ENCODE assay signal across 1 cellular context in the genomic region with DNA sequence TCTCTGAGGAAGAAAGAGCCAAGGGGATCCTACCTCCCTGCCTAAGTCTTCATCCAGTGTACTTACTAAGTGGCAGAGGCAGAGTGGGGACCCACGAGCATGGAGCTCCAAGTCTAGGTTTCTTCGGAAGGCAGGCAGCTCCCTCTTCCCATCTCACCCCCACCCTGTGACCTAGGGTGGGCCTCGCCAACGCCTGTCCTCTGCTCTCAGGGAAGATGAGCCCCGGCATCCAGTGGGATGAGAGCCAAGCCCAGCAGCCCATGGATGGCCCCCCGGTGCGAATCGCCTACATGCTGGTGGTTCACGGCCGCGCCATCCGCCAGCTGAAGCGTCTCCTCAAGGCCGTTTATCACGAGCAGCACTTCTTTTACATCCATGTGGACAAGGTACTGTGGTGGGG.
TF ChIP-seq lines count a peak whose summit lies in the region.

No MANE protein-coding gene starts in this region.

TF ChIP-seq in SK-N-SH treated with all-trans-retinoic acid at 6 μM for 48 hours, 23 proteins besides CTCF, POLR2A, EP300 and RAD21 (continued from another document):
- no peak for TF ChIP-seq CREB5 (CRISPR knock-in tag; IDR thresholded peaks at IDR 0.05; ENCODE audit: low read depth)
- TF ChIP-seq OSR1 (CRISPR knock-in tag; IDR thresholded peaks at IDR 0.05), result no peak
- no peak for TF ChIP-seq ZNF70 (CRISPR knock-in tag; IDR thresholded peaks at IDR 0.05)
- TF ChIP-seq CSDC2 (CRISPR knock-in tag; IDR thresholded peaks at IDR 0.05), result no peak
- TF ChIP-seq, protein P1, sequence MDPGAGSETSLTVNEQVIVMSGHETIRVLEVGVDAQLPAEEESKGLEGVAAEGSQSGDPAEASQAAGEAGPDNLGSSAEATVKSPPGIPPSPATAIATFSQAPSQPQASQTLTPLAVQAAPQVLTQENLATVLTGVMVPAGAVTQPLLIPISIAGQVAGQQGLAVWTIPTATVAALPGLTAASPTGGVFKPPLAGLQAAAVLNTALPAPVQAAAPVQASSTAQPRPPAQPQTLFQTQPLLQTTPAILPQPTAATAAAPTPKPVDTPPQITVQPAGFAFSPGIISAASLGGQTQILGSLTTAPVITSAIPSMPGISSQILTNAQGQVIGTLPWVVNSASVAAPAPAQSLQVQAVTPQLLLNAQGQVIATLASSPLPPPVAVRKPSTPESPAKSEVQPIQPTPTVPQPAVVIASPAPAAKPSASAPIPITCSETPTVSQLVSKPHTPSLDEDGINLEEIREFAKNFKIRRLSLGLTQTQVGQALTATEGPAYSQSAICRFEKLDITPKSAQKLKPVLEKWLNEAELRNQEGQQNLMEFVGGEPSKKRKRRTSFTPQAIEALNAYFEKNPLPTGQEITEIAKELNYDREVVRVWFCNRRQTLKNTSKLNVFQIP (CRISPR knock-in tag; IDR thresholded peaks at IDR 0.05; ENCODE audit: borderline replicate concordance, low read depth), result no peak
- no peak for TF ChIP-seq BACH2 (CRISPR knock-in tag; IDR thresholded peaks at IDR 0.05; ENCODE audit: borderline replicate concordance)
- TF ChIP-seq SNAI2 (CRISPR knock-in tag; IDR thresholded peaks at IDR 0.05), result no peak
- no peak for TF ChIP-seq ZC3H10 (CRISPR knock-in tag; IDR thresholded peaks at IDR 0.05)
- no peak for TF ChIP-seq PPARA (CRISPR knock-in tag; IDR thresholded peaks at IDR 0.05; ENCODE audit: borderline replicate concordance)
- TF ChIP-seq TSHZ2 (CRISPR knock-in tag; IDR thresholded peaks at IDR 0.05), result no peak
- no peak for TF ChIP-seq TCF4 (CRISPR knock-in tag; IDR thresholded peaks at IDR 0.05; ENCODE audit: borderline replicate concordance)
- no peak for TF ChIP-seq ARNTL (CRISPR knock-in tag; IDR thresholded peaks at IDR 0.05; ENCODE audit: borderline replicate concordance, low read depth)
- TF ChIP-seq PATZ1 (CRISPR knock-in tag; IDR thresholded peaks at IDR 0.05; ENCODE audit: borderline replicate concordance), result no peak
- no peak for TF ChIP-seq ESRRG (CRISPR knock-in tag; IDR thresholded peaks at IDR 0.05)
- no peak for TF ChIP-seq RARB (CRISPR knock-in tag; IDR thresholded peaks at IDR 0.05)
